ENCODE assay signal across 33 cellular contexts in the genomic region with DNA sequence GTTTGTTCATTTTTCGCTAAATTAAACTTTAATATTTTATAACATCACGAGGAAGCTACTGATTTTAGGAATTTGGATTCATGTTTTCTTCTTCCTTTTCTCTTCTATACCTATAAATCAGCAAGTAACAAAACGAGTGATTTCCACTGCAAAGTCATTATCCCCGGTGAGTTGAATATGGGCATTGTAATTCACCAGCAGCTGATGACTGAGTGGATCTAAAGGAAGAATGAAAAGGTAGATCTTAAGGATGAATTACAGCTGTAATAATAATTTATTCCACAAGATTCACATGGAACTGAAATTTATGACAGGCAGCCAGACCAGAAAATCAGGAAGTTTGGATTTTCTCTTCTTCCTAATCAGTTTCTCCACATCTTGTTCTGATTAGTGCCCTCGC.
"Had no signal": no experiment of that assay in that cellular context is flagged by ENCODE, and none has a peak within 500 bp of the region (broad histone marks: within the 10 kb centered on the region; RNA-seq: fewer than 3 reads in every experiment).

No MANE protein-coding gene starts in this region.

- ATAC-seq: activated CD4-positive, CD25-positive, alpha-beta regulatory T cell treated with anti-CD3 and anti-CD28 coated beads, Interleukin-2, amount 50 U/mL, for 24 hours; activated CD8-positive, alpha-beta T cell treated with anti-CD3 and anti-CD28 coated beads for 36 hours; activated T-cell treated with anti-CD3 and anti-CD28 coated beads, Interleukin-2, amount 50 U/mL, for 4 hours; activated T-helper 17 cell treated with anti-CD3 and anti-CD28 coated beads, Interleukin-2, amount 50 U/mL, for 72 hours; esophagus mucosa; T-helper 17 cell had no signal

- H3K27ac Mint-ChIP-seq: activated B cell treated with CpG ODN at 0.5 μM for 24 hours; activated CD8-positive, alpha-beta T cell treated with anti-CD3 and anti-CD28 coated beads for 36 hours; activated naive CD8-positive, alpha-beta T cell; activated T-helper 17 cell treated with anti-CD3 and anti-CD28 coated beads, Interleukin-2, amount 50 U/mL, for 72 hours; dendritic cell treated with granulocyte-macrophage colony-stimulating factor and Interleukin-4, amounts not matched to agents 40 ng/mL and 50 ng/mL, for 4 days; endodermal cell; T-helper 17 cell; T-helper 2 cell treated with Interferon-gamma antibody and Interleukin-4, amounts not matched to agents 5 μg/mL and 100 μg/mL, for 36 hours had no signal

- FAIRE-seq: astrocyte, bronchial epithelial cell, frontal cortex had no signal

- H3K4me3 ChIP-seq: coronary artery, dorsolateral prefrontal cortex had no signal

- H3K27me3 Mint-ChIP-seq: activated B cell treated with CpG ODN at 0.5 μM for 24 hours; activated CD8-positive, alpha-beta T cell treated with anti-CD3 and anti-CD28 coated beads for 36 hours; activated naive CD8-positive, alpha-beta T cell; activated T-helper 17 cell treated with anti-CD3 and anti-CD28 coated beads, Interleukin-2, amount 50 U/mL, for 72 hours; central memory CD8-positive, alpha-beta T cell; dendritic cell treated with granulocyte-macrophage colony-stimulating factor and Interleukin-4, amounts not matched to agents 40 ng/mL and 50 ng/mL, for 4 days; T-helper 17 cell had no signal

- H3K36me3 Mint-ChIP-seq: activated naive CD8-positive, alpha-beta T cell had no signal

- DNase-seq: activated B cell treated with CpG ODN at 0.5 μM for 24 hours; activated CD4-positive, alpha-beta T cell treated with anti-CD3 and anti-CD28 coated beads for 48 hours; activated CD4-positive, alpha-beta T cell treated with anti-CD3 and anti-CD28 coated beads, Interleukin-2, amount 50 U/mL, for 1 hour; activated CD4-positive, alpha-beta T cell treated with anti-CD3 and anti-CD28 coated beads, Interleukin-2, amount 50 U/mL, for 48 hours; activated CD8-positive, alpha-beta memory T cell treated with anti-CD3 and anti-CD28 coated beads for 24 hours; activated CD8-positive, alpha-beta T cell treated with anti-CD3 and anti-CD28 coated beads for 36 hours; activated effector memory CD4-positive, alpha-beta T cell treated with Interleukin-2 at 50 U/mL for 16 hours; activated gamma-delta T cell treated with Interleukin-2 at 50 U/mL for 16 hours; activated naive CD4-positive, alpha-beta T cell treated with anti-CD3 and anti-CD28 coated beads, Interleukin-2, amount 50 U/mL, for 16 hours; activated naive CD4-positive, alpha-beta T cell treated with Interleukin-2 at 50 U/mL for 16 hours; activated T-cell treated with anti-CD3 and anti-CD28 coated beads, Interleukin-2, amount 50 U/mL, for 4 hours; amniotic stem cell; anterior cingulate cortex; brain microvascular endothelial cell; dorsolateral prefrontal cortex; effector memory CD4-positive, alpha-beta T cell; endodermal cell; foreskin fibroblast; head of caudate nucleus; T-helper 17 cell; T1000; WERI-Rb-1 had no signal

- H3K4me3 Mint-ChIP-seq: activated B cell treated with CpG ODN at 0.5 μM for 24 hours; activated CD8-positive, alpha-beta T cell treated with anti-CD3 and anti-CD28 coated beads for 36 hours; activated naive CD8-positive, alpha-beta T cell; activated T-cell treated with anti-CD3 and anti-CD28 coated beads, Interleukin-2, amount 50 U/mL, for 4 hours; activated T-helper 17 cell treated with anti-CD3 and anti-CD28 coated beads, Interleukin-2, amount 50 U/mL, for 72 hours; central memory CD8-positive, alpha-beta T cell; dendritic cell treated with granulocyte-macrophage colony-stimulating factor and Interleukin-4, amounts not matched to agents 40 ng/mL and 50 ng/mL, for 4 days; endodermal cell; T-helper 17 cell; T-helper 2 cell treated with Interferon-gamma antibody and Interleukin-4, amounts not matched to agents 5 μg/mL and 100 μg/mL, for 36 hours had no signal

- H3K36me3 ChIP-seq: brain microvascular endothelial cell had no signal

- H3K4me1 Mint-ChIP-seq: activated B cell treated with CpG ODN at 0.5 μM for 24 hours; activated T-helper 17 cell treated with anti-CD3 and anti-CD28 coated beads, Interleukin-2, amount 50 U/mL, for 72 hours; central memory CD8-positive, alpha-beta T cell; T-helper 17 cell had no signal

- H3K9me3 Mint-ChIP-seq: activated CD8-positive, alpha-beta T cell treated with anti-CD3 and anti-CD28 coated beads for 36 hours; activated T-cell treated with anti-CD3 and anti-CD28 coated beads, Interleukin-2, amount 50 U/mL, for 4 hours; central memory CD8-positive, alpha-beta T cell had no signal

- H3K27ac ChIP-seq: brain microvascular endothelial cell, coronary artery, dorsolateral prefrontal cortex, WERI-Rb-1 had no signal

- H3K27me3 ChIP-seq: brain microvascular endothelial cell, dorsolateral prefrontal cortex had no signal
